In the genomic region with DNA sequence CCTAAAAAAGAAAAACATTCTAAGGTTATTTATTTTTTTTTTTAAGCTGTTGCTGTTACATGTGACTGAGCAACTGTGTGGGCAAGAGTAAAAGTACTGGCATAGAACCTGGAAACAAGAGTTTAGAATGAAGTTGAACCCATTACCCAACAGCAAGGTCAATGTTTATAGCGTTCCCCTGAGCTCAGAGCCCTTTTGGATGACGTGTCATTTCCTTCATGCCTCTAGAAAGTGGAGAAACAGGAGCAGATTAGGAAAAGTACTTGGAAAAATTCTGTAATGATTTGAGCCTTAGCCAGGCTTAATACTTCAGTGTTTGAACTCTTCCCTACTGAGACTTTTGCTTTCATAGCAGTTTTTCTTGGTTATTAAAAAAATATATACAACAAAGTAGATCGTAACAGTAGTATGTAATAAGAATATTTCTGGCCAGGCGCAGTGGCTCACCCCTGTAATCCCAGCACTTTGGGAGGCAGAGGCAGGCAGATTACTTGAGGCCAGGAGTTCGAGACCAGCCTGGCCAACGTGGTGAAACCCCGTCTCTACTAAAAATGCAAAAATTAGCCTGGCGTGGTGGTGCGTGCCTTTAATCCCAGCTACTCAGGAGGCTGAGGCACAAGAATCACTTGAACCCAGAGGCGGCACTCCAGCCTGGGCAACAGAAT, we compare ENCODE assay signal across 8 cellular contexts. TPM values are rescaled to one million over a fixed set of nuclear protein-coding genes. Genes with fewer than 3 reads are reported as not detected.
DNase-seq lines count a peak whose midpoint lies in the region; FAIRE-seq and TF ChIP-seq lines count a peak whose summit lies in the region.
"Not testable (repeated sequence)": the region's sequence is repeated elsewhere in the genome, so short reads cannot be mapped to it uniquely, and the experiment has no call there.

No MANE protein-coding gene starts in this region.

- H3K4me1 Mint-ChIP-seq in chondrocyte (ENCODE audit: low read depth) = peaks cover 42% of the 10 kb centered on the region

- H3K9ac ChIP-seq in SK-N-MC (ENCODE audit: insufficient read length); kidney (ENCODE audit: low read length in 2 of 2): not testable (repeated sequence)

- not testable (repeated sequence) for TF ChIP-seq POLR2A in ovary (IDR thresholded peaks at IDR 0.05)

- POLR2A ChIA-PET in AG04449 (lab: Yijun Ruan, JAX) = not testable (repeated sequence)

- not testable (repeated sequence) for H3K4me3 ChIP-seq in AG04449 (ENCODE audit: low read depth, low read length); SK-N-MC; fibroblast of pulmonary artery (replicated peaks; ENCODE audit: low read depth, low read length); kidney (ENCODE audit: low read length in 2 of 2); ovary

- peak; percentile 79 for DNase-seq in AG04449 (ENCODE audit: low read depth, low spot score)
- DNase-seq in HCEC 1CT = peak; percentile 96
- DNase-seq in SK-N-MC (ENCODE audit: low read depth, low spot score); chondrocyte (ENCODE audit: low spot score); kidney: not testable (repeated sequence)
- DNase-seq in fibroblast of pulmonary artery (ENCODE audit: low read depth) = peak; percentile 98
- peak in 3 of 5 donors; percentile 38 to 75 (median 48) for DNase-seq in ovary
- DNase-seq in stromal cell of bone marrow (ENCODE audit: low read depth) = peak; percentile 99

- TF ChIP-seq EP300 in ovary (IDR thresholded peaks at IDR 0.05) = peak; percentile 46

- not testable (repeated sequence) for H3K27me3 ChIP-seq in ovary

- not testable (repeated sequence) for H3K36me3 Mint-ChIP-seq in chondrocyte (ENCODE audit: low read depth)

- peak overlapping the region; percentile 78 for H3K27ac Mint-ChIP-seq in chondrocyte (ENCODE audit: unreplicated experiment)

- not testable (repeated sequence) for TF ChIP-seq CTCF in AG04449 (IDR thresholded peaks at IDR 0.05; ENCODE audit: insufficient read depth, low read length, missing control alignments); chondrocyte (IDR thresholded peaks at IDR 0.05); fibroblast of pulmonary artery (IDR thresholded peaks at IDR 0.05; ENCODE audit: low read length, missing control alignments); kidney (IDR thresholded peaks at IDR 0.05; ENCODE audit: borderline replicate concordance, extremely low read depth, insufficient read depth); ovary (IDR thresholded peaks at IDR 0.05)

- H3K27me3 Mint-ChIP-seq in chondrocyte (ENCODE audit: low read depth) = not testable (repeated sequence)

- FAIRE-seq in kidney (lab: Jason Lieb, UNC) = not testable (repeated sequence)

- H3K9me3 ChIP-seq in SK-N-MC (ENCODE audit: low read depth, low read length); kidney (ENCODE audit: control insufficient read depth in 1 of 2, low read length in 2 of 2); ovary: not testable (repeated sequence)

- WGBS in ovary, 3 donors = 33 to 49% (median 40%) methylated on average over 10 of the region's 10 CpGs

- H3K36me3 ChIP-seq in SK-N-MC (ENCODE audit: insufficient read depth, low read length); kidney (ENCODE audit: control insufficient read depth in 1 of 2, insufficient read depth in 2 of 2, low read length in 2 of 2); ovary: not testable (repeated sequence)

- CTCF ChIA-PET in AG04449 (lab: Yijun Ruan, JAX) = interaction anchor here (0.6 to 1.1 kb wide), 2 partner anchors 18 to 28 kb away, joined by 4 read pairs; partner anchors contain the start of gene ZNRF1

- not testable (repeated sequence) for H3K4me1 ChIP-seq in kidney (ENCODE audit: control insufficient read depth in 1 of 2, insufficient read depth in 1 of 2, low read depth in 1 of 2, low read length in 2 of 2); ovary (ENCODE audit: insufficient read depth)

- H3K9me3 Mint-ChIP-seq in chondrocyte (ENCODE audit: low read depth) = not testable (repeated sequence)

- not testable (repeated sequence) for H3K4me3 Mint-ChIP-seq in chondrocyte (ENCODE audit: unreplicated experiment)

- intact Hi-C loops in kidney (cut with DNase I); ovary (cut with DNase I): not testable (repeated sequence)

- H3K27ac ChIP-seq in SK-N-MC = peak overlapping the region; percentile 85
- H3K27ac ChIP-seq in kidney (ENCODE audit: low read depth in 2 of 2, low read length in 2 of 2) = peak overlapping the region; percentile 43 to 79
- H3K27ac ChIP-seq in ovary = peak overlapping the region; percentile 64 to 83

RNA-seq across cellular contexts. Expression of gene ZNRF1, which starts 27.5 kb away (rescaled TPM):
- total RNA-seq in chondrocyte = 18.5 to 23.0 TPM (median 22.7 TPM) in 3 replicates
- 23.1 TPM for total RNA-seq in kidney
- polyA plus RNA-seq in kidney (ENCODE audit: insufficient read depth, low read depth, low replicate concordance) = 10.8 TPM
- total RNA-seq in ovary = 10 to 100 TPM; 16.8 to 27.9 (median 25.0) TPM
- polyA plus RNA-seq in ovary = 10 to 100 TPM; 10.8 to 24.3 TPM

RNA-seq across cellular contexts. Expression of gene WDR59, which starts 41.4 kb away (rescaled TPM):
- total RNA-seq in chondrocyte (36.8 to 40.9 TPM (median 37.3 TPM) in 3 replicates), kidney (60.0 TPM), ovary (10 to 100 TPM; 23.6 to 82.3 (median 70.0) TPM)
- polyA plus RNA-seq in kidney (ENCODE audit: insufficient read depth, low read depth, low replicate concordance) (32.6 TPM), ovary (10 to 100 TPM; 24.7 to 56.0 TPM)
